ENCODE assay signal across 20 cellular contexts in the genomic region with DNA sequence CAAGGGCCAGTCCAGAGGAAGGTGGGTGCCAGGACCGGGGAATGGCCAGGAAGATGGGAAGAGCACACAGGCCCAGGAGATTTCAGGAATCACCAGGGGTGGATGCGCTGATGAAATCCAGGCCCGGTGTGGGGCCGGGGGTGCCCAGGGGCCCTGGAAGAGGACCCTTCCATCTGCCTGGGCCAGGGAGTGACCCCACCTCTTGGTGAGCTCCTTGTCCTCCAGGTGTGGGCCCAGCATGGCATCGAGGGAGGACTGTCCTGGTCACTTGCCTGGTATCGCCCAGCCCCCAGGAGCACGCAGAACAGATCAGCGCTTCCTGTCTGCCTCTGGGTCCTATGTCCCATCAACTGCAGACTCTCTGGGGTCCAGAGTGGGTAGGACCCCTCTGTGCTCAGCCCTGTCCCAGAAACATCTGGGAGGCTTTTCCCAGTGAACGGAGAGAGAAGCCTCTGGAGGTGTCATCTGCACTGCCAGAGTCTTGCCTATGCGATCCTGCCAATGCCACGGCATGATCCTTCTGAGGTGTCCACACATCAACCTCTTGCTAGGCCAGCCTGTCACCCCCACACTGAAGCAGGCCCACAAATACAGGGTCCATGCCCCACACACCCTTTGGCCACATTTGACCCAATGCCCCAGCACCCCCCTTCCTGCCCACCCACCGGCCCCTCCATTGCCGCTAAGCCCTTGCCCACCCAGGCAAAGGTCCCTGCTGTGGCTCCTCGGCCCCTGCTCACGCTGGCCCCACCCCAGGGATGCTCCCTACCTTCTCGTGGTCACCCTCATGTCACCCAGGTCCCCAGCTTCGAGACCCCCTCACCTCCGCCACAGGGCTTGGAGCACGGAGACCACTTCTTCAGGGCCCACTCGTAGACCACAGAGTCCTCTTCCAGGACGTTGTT.
"Had no signal": no experiment of that assay in that cellular context is flagged by ENCODE, and none has a peak within 500 bp of the region (broad histone marks: within the 10 kb centered on the region; RNA-seq: fewer than 3 reads in every experiment).

No MANE protein-coding gene starts in this region.

- DNase-seq: activated CD4-positive, alpha-beta T cell treated with anti-CD3 and anti-CD28 coated beads, Interleukin-2, amount 50 U/mL, for 1 hour; activated T-cell treated with anti-CD3 and anti-CD28 coated beads, Interleukin-2, amount 50 U/mL, for 1 hour; cerebellar nuclear complex; effector CD4-positive, alpha-beta T cell; gastrocnemius medialis; left ventricle myocardium superior; mesendoderm; SK-N-SH; stimulated activated CD4-positive, alpha-beta T cell treated with anti-CD3 and anti-CD28 coated beads, Interleukin-1b, Interleukin-23, amount 100 ng/mL, for 48 hours; stimulated activated naive CD4-positive, alpha-beta T cell treated with Interleukin-2 at 50 U/mL for 16 hours; T-helper 9 cell had no signal

- H3K27ac ChIP-seq: adrenal gland, breast epithelium, gastrocnemius medialis, neutrophil, tibial artery, vagina had no signal

- H3K9me3 ChIP-seq: adrenal gland, gastrocnemius medialis, SK-N-SH, tibial artery, vagina had no signal

- H3K27me3 ChIP-seq: adrenal gland, breast epithelium, gastrocnemius medialis, neutrophil, tibial artery, vagina had no signal

- H3K4me3 ChIP-seq: adrenal gland, breast epithelium, gastrocnemius medialis, tibial artery, vagina had no signal

- H3K4me1 ChIP-seq: adrenal gland, breast epithelium, gastrocnemius medialis, tibial artery, vagina had no signal

- ATAC-seq: activated naive CD4-positive, alpha-beta T cell treated with anti-CD3 and anti-CD28 coated beads, Interleukin-2, amount 50 U/mL, for 72 hours; esophagus mucosa; gastrocnemius medialis; left ventricle myocardium superior; naive thymus-derived CD8-positive, alpha-beta T cell; T-cell had no signal

- H3K36me3 ChIP-seq: breast epithelium, gastrocnemius medialis, neutrophil had no signal
